ENCODE assay signal across 20 cellular contexts in the genomic region with DNA sequence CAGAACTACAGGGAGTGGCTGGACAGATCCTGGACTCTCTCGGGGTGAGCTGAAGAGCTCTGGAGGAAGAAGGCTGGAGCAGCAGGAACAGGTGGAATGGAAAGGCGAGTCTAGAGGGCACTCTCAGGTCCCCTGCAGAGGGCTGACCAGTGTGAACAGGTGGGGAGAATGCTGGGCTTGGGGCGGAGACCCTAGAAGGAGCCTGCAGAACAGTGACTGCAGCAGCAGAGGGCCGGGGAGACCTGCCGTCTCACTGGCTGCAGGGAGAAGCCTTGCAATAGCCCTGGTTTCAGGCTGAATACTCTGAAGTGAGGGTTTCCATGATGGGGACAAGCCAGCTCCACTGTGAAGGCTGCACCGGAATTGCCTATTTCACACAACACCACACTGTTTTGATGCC.
"Had no signal": no experiment of that assay in that cellular context is flagged by ENCODE, and none has a peak within 500 bp of the region (broad histone marks: within the 10 kb centered on the region; RNA-seq: fewer than 3 reads in every experiment).

No MANE protein-coding gene starts in this region.

- DNase-seq: effector CD4-positive, alpha-beta T cell; foreskin melanocyte; heart left ventricle; hippocampal formation; islet precursor cell; left ventricle myocardium inferior; naive thymus-derived CD4-positive, alpha-beta T cell; nephron progenitor cell; psoas muscle; retina; right lobe of liver; stimulated activated CD4-positive, alpha-beta T cell treated with anti-CD3 and anti-CD28 coated beads, Interleukin-4, amount 100 ng/mL, for 1 hour; stimulated activated CD8-positive, alpha-beta memory T cell treated with anti-CD3 and anti-CD28 coated beads, Interleukin-4, amount 100 ng/mL, for 48 hours; stimulated activated naive B cell treated with anti-CD40 and anti-IgM and Interleukin-4, amounts not matched to agents 10 μg/mL and 1 μg/mL and 100 μg/mL, for 72 hours; stimulated activated naive CD8-positive, alpha-beta T cell treated with anti-CD3 and anti-CD28 coated beads, Interleukin-15, amount 100 ng/mL, for 72 hours; testis had no signal

- H3K4me1 ChIP-seq: heart left ventricle, left ventricle myocardium inferior, psoas muscle, right lobe of liver, testis, tibial nerve had no signal

- H3K36me3 ChIP-seq: heart left ventricle, left ventricle myocardium inferior, neutrophil, right lobe of liver, tibial nerve had no signal

- H3K4me3 ChIP-seq: coronary artery, heart left ventricle, left ventricle myocardium inferior, lung, psoas muscle, right lobe of liver, testis, tibial nerve had no signal

- H3K27me3 ChIP-seq: heart left ventricle, neutrophil, right lobe of liver, testis, tibial nerve had no signal

- H3K9me3 ChIP-seq: heart left ventricle, left ventricle myocardium inferior, neutrophil, psoas muscle, right lobe of liver, testis had no signal

- H3K27ac ChIP-seq: coronary artery, heart left ventricle, left ventricle myocardium inferior, neutrophil, psoas muscle, right lobe of liver, testis, tibial nerve had no signal
